8 cellular contexts compared by ENCODE assay signal in genomic region chr11:68798221-68798813, GRCh38. TPM values are rescaled to one million over a fixed set of nuclear protein-coding genes. Genes with fewer than 3 reads are reported as not detected.
DNase-seq lines count a peak whose midpoint lies in the region; ATAC-seq and TF ChIP-seq lines count a peak whose summit lies in the region.

No MANE protein-coding gene starts in this region.

- no peak overlapping the region for H3K4me3 Mint-ChIP-seq in nephron

- ATAC-seq in Right ventricle myocardium inferior, result no peak
- no peak for ATAC-seq in GM21717 (IDR thresholded peaks at IDR 0.05; ENCODE audit: unreplicated experiment)

- H3K27ac ChIP-seq in coronary artery, result no peak overlapping the region

- H3K27me3 Mint-ChIP-seq in nephron (ENCODE audit: low read depth), result no peaks in the 10 kb centered on the region

- no peak overlapping the region for H3K27ac Mint-ChIP-seq in nephron

- no peaks in the 10 kb centered on the region for H3K9me3 Mint-ChIP-seq in nephron

- peaks cover 47% of the 10 kb centered on the region for H3K36me3 Mint-ChIP-seq in nephron (ENCODE audit: low read depth)

- H3K4me1 Mint-ChIP-seq in nephron, result no peaks in the 10 kb centered on the region

- peak; percentile 78 for DNase-seq in cardiac septum (ENCODE audit: low spot score)
- DNase-seq in Right ventricle myocardium inferior (ENCODE audit: missing footprints), result no peak
- DNase-seq in UCSD-AML1 (lab: John Stamatoyannopoulos, UW; ENCODE audit: unreplicated experiment), result peak; percentile 31
- no peak for DNase-seq in coronary artery (ENCODE audit: low spot score)
- DNase-seq in occipital lobe (lab: John Stamatoyannopoulos, UW), result no peak
- DNase-seq in NCI-H187 (lab: John Stamatoyannopoulos, UW), result no peak

- intact Hi-C loops in cardiac septum (cut with DNase I) (no loop called here), Right ventricle myocardium inferior (cut with DNase I) (loop anchor here (5.0 kb wide), 1 partner anchor 44 kb away; the partner anchor contains the start of gene CPT1A)

- no peak overlapping the region for H3K4me3 ChIP-seq in coronary artery

- TF ChIP-seq CTCF in coronary artery (IDR thresholded peaks at IDR 0.05) (peak; percentile 28), nephron (IDR thresholded peaks at IDR 0.05; ENCODE audit: unreplicated experiment in 3 of 3) (peak; percentile 25 to 52 (median 36))

RNA-seq across cellular contexts. Expression of gene CPT1A, which starts 43.4 kb away (rescaled TPM):
- total RNA-seq in cardiac septum, result 37.6 TPM
- total RNA-seq in Right ventricle myocardium inferior, result 83.3 TPM
- total RNA-seq in occipital lobe, result 5.5 TPM

RNA-seq across cellular contexts. Expression of gene TESMIN, which starts 47.0 kb away (rescaled TPM):
- total RNA-seq in cardiac septum (0.46 TPM), Right ventricle myocardium inferior (0.27 TPM), occipital lobe (0.94 TPM)

Comparison
In these comparisons a context has a peak if more than half of its experiments do, and no peak if none do; other contexts are left out.
1. DNase-seq: peak in cardiac septum (single experiment) and UCSD-AML1 (single experiment); none in Right ventricle myocardium inferior (single experiment), coronary artery (single experiment), occipital lobe (single experiment) and NCI-H187 (0 of 2).